In genomic region chr13:101383595-101383994, GRCh38 we compare ENCODE assay signal across 17 cellular contexts. TPM values are rescaled to one million over a fixed set of nuclear protein-coding genes. Genes with fewer than 3 reads are reported as not detected.
DNase-seq lines count a peak whose midpoint lies in the region; ATAC-seq and TF ChIP-seq lines count a peak whose summit lies in the region.
"Had no signal": no experiment of that assay in that cellular context is flagged by ENCODE, and none has a peak within 500 bp of the region (broad histone marks: within the 10 kb centered on the region; RNA-seq: fewer than 3 reads in every experiment).

No MANE protein-coding gene starts in this region.

- no peaks in the 10 kb centered on the region for H3K9me3 Mint-ChIP-seq in HFFc6
- no peaks in the 10 kb centered on the region for H3K9me3 Mint-ChIP-seq in glutamatergic neuron (ENCODE audit: unreplicated experiment)
- peaks cover 3% of the 10 kb centered on the region for H3K9me3 Mint-ChIP-seq in CD8-positive, alpha-beta T cell
- H3K9me3 Mint-ChIP-seq: CD4-positive, alpha-beta memory T cell had no signal

- H3K4me1 ChIP-seq in A673 (ENCODE audit: insufficient read depth, low read length, poor library complexity, severe bottlenecking), result peaks cover 27% of the 10 kb centered on the region
- no peaks in the 10 kb centered on the region for H3K4me1 ChIP-seq in CD8-positive, alpha-beta T cell (ENCODE audit: insufficient read depth, low read length)
- H3K4me1 ChIP-seq: BE2C had no signal

- H3K27ac ChIP-seq in A673 (ENCODE audit: low read depth, low read length, poor library complexity, severe bottlenecking), result no peak overlapping the region
- H3K27ac ChIP-seq in CD8-positive, alpha-beta T cell (ENCODE audit: low read depth, low read length), result no peak overlapping the region
- H3K27ac ChIP-seq: C4-2B, HL-60 had no signal

- H3K9me3 ChIP-seq in A673 (ENCODE audit: low read depth, low read length, poor library complexity, severe bottlenecking), result no peaks in the 10 kb centered on the region
- H3K9me3 ChIP-seq in CD8-positive, alpha-beta T cell (ENCODE audit: low read length), result no peaks in the 10 kb centered on the region
- H3K9me3 ChIP-seq: BE2C had no signal

- H3K4me3 Mint-ChIP-seq in HFFc6 (peak overlapping the region; percentile 20; the same call in 1 of the 2 replicates), glutamatergic neuron (ENCODE audit: unreplicated experiment) (no peak overlapping the region)
- H3K4me3 Mint-ChIP-seq in CD8-positive, alpha-beta T cell, result no peak overlapping the region
- H3K4me3 Mint-ChIP-seq: CD4-positive, alpha-beta memory T cell had no signal

- H3K27ac Mint-ChIP-seq in HFFc6, result peak overlapping the region; percentile 41
- peak overlapping the region; percentile 46 for H3K27ac Mint-ChIP-seq in glutamatergic neuron (ENCODE audit: unreplicated experiment)
- no peak overlapping the region for H3K27ac Mint-ChIP-seq in CD8-positive, alpha-beta T cell

- TF ChIP-seq CTCF in A673 (conservative IDR thresholded peaks at IDR 0.05; ENCODE audit: low read depth, low read length), result no peak
- no peak for TF ChIP-seq CTCF in HFFc6 (IDR thresholded peaks at IDR 0.05)
- TF ChIP-seq CTCF in glutamatergic neuron (IDR thresholded peaks at IDR 0.05; ENCODE audit: partially characterized antibody, unreplicated experiment), result no peak
- TF ChIP-seq CTCF in CD8-positive, alpha-beta T cell (IDR thresholded peaks at IDR 0.05), result no peak

- POLR2A ChIA-PET in A673 (lab: Charles Lee; ENCODE audit: low non-redundant PET), result no interaction called here
- POLR2A ChIA-PET in CD8-positive, alpha-beta T cell (lab: Charles Lee), result no interaction called here

- intact Hi-C loops in A673 (cut with micrococcal nuclease; ENCODE audit: unreplicated experiment), result no loop called here
- intact Hi-C loops in CD8-positive, alpha-beta T cell (cut with DNase I, micrococcal nuclease), result no loop called here

- ATAC-seq in SK-N-SH treated with all-trans-retinoic acid at 6 μM for 48 hours, result peak; percentile 65
- ATAC-seq in HG02759 (IDR thresholded peaks at IDR 0.05; ENCODE audit: unreplicated experiment), result no peak
- no peak for ATAC-seq in HG03196 (IDR thresholded peaks at IDR 0.05; ENCODE audit: unreplicated experiment)
- no peak for ATAC-seq in CD8-positive, alpha-beta T cell

- CTCF ChIA-PET in A673 (lab: Charles Lee), result no interaction called here
- CTCF ChIA-PET in CD8-positive, alpha-beta T cell (lab: Charles Lee), result no interaction called here

- BruUV-seq in A673 (replicated peaks; lab: Mats Ljungman, UMichigan), result no TSS peak

- peak; percentile 49 for DNase-seq in A673 (ENCODE audit: low spot score)
- DNase-seq in HFFc6, result no peak
- no peak for DNase-seq in glutamatergic neuron
- DNase-seq in CD8-positive, alpha-beta T cell, result no peak
- DNase-seq: 8988T; BE2C; CD4-positive, alpha-beta memory T cell; COR-L47; DMS153; DMS79 treated with DMSO at 0.1 percent for 48 hours; GF-D8; H7 had no signal

- peaks cover 5% of the 10 kb centered on the region; the same call in 1 of the 2 replicates for H3K36me3 Mint-ChIP-seq in HFFc6 (ENCODE audit: low read depth)
- H3K36me3 Mint-ChIP-seq in glutamatergic neuron (ENCODE audit: unreplicated experiment), result no peaks in the 10 kb centered on the region
- H3K36me3 Mint-ChIP-seq in CD8-positive, alpha-beta T cell, result no peaks in the 10 kb centered on the region
- H3K36me3 Mint-ChIP-seq: CD4-positive, alpha-beta memory T cell had no signal

- no peaks in the 10 kb centered on the region for H3K27me3 Mint-ChIP-seq in HFFc6 (ENCODE audit: insufficient read depth)
- H3K27me3 Mint-ChIP-seq in glutamatergic neuron (ENCODE audit: unreplicated experiment), result no peaks in the 10 kb centered on the region
- no peaks in the 10 kb centered on the region for H3K27me3 Mint-ChIP-seq in CD8-positive, alpha-beta T cell (ENCODE audit: low read depth)

- no peaks in the 10 kb centered on the region for H3K36me3 ChIP-seq in A673 (ENCODE audit: insufficient read depth, low read length, poor library complexity, severe bottlenecking)
- no peaks in the 10 kb centered on the region for H3K36me3 ChIP-seq in CD8-positive, alpha-beta T cell (ENCODE audit: insufficient read depth, low read length)
- H3K36me3 ChIP-seq: BE2C had no signal

- H3K4me1 Mint-ChIP-seq in HFFc6 (ENCODE audit: low read depth), result peaks cover 62% of the 10 kb centered on the region
- peaks cover 23% of the 10 kb centered on the region for H3K4me1 Mint-ChIP-seq in glutamatergic neuron (ENCODE audit: low read depth, unreplicated experiment)
- no peaks in the 10 kb centered on the region for H3K4me1 Mint-ChIP-seq in CD8-positive, alpha-beta T cell (ENCODE audit: low read depth)
- H3K4me1 Mint-ChIP-seq: CD4-positive, alpha-beta memory T cell had no signal

- no peak overlapping the region for H3K4me3 ChIP-seq in A673 (ENCODE audit: low read depth, low read length, poor library complexity, severe bottlenecking)
- no peak overlapping the region for H3K4me3 ChIP-seq in CD8-positive, alpha-beta T cell (ENCODE audit: low read depth, low read length)

- no peaks in the 10 kb centered on the region for H3K27me3 ChIP-seq in A673 (replicated peaks; ENCODE audit: insufficient read depth, low read depth, low read length, poor library complexity)
- no peaks in the 10 kb centered on the region for H3K27me3 ChIP-seq in CD8-positive, alpha-beta T cell (ENCODE audit: insufficient read depth, low read length)
- H3K27me3 ChIP-seq: BE2C had no signal

TF ChIP-seq in SK-N-SH treated with all-trans-retinoic acid at 6 μM for 48 hours, 23 proteins besides CTCF, POLR2A, EP300 and RAD21 (continues in another document):
- TF ChIP-seq TCF4 (CRISPR knock-in tag; IDR thresholded peaks at IDR 0.05; ENCODE audit: borderline replicate concordance) (no peak), TOX (CRISPR knock-in tag; IDR thresholded peaks at IDR 0.05; ENCODE audit: borderline replicate concordance) (no peak), ZNF70 (CRISPR knock-in tag; IDR thresholded peaks at IDR 0.05) (no peak), BACH2 (CRISPR knock-in tag; IDR thresholded peaks at IDR 0.05; ENCODE audit: borderline replicate concordance) (no peak), ZNF8 (CRISPR knock-in tag; IDR thresholded peaks at IDR 0.05) (no peak), ZC3H10 (CRISPR knock-in tag; IDR thresholded peaks at IDR 0.05) (no peak), CSRNP3 (CRISPR knock-in tag; IDR thresholded peaks at IDR 0.05) (no peak), OSR1 (CRISPR knock-in tag; IDR thresholded peaks at IDR 0.05) (no peak), RARB (CRISPR knock-in tag; IDR thresholded peaks at IDR 0.05) (no peak), ISL1 (CRISPR knock-in tag; IDR thresholded peaks at IDR 0.05) (no peak), GLIS3 (CRISPR knock-in tag; IDR thresholded peaks at IDR 0.05) (no peak), CREB5 (CRISPR knock-in tag; IDR thresholded peaks at IDR 0.05; ENCODE audit: low read depth) (no peak), CSDC2 (CRISPR knock-in tag; IDR thresholded peaks at IDR 0.05) (no peak), TSHZ2 (CRISPR knock-in tag; IDR thresholded peaks at IDR 0.05) (no peak)

RNA-seq across cellular contexts. Expression of gene NALCN, which starts 32.7 kb away (rescaled TPM):
- 0.35 and 0.52 TPM in 2 replicates for total RNA-seq in A673 (2021)
- 1 to 10 TPM; 4.0 to 6.1 (median 5.0) TPM for total RNA-seq in HFFc6 (2021; fragmentation: NEBNext Ultra II Directional; extraction: Animal tissue kit (Norgen Biotek cat#: 25700))
- 0.81 TPM for total RNA-seq in glutamatergic neuron (ENCODE audit: unreplicated experiment)
- total RNA-seq in CD8-positive, alpha-beta T cell, result not detected
- total RNA-seq: CD4-positive, alpha-beta memory T cell had no signal
